Comparison of ENCODE assay signal across 5 cellular contexts in the genomic region with DNA sequence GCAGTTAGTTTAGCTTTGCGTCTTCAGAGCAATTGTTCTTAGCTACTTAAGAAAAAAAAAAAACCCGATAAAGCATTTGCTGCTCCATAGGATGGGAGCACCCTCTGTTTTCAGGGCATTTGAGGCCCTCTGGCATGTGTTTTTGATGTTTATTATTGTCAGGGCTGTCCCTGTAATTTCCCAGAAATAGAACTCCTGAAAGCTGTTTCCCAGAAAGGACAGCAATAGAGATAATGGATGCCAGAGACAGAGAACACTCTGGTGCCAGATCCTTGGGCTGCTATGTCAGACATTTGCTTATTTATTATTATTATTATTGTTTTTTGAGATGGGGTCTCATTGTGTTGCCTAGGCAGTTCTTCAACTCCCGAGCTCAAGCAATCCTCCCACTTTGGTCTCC.
"Had no signal": no experiment of that assay in that cellular context is flagged by ENCODE, and none has a peak within 500 bp of the region (broad histone marks: within the 10 kb centered on the region; RNA-seq: fewer than 3 reads in every experiment).

No MANE protein-coding gene starts in this region.

- DNase-seq: IMR-90, KBM-7 had no signal

- H3K27ac ChIP-seq: HL-60 had no signal

- H3K4me3 ChIP-seq: K562 had no signal

- ATAC-seq: HepG2, K562 had no signal
